In genomic region chr1:103191327-103191726, GRCh38 we compare ENCODE assay signal across 16 cellular contexts.
DNase-seq lines count a peak whose midpoint lies in the region; ATAC-seq, FAIRE-seq and TF ChIP-seq lines count a peak whose summit lies in the region.
"Had no signal": no experiment of that assay in that cellular context is flagged by ENCODE, and none has a peak within 500 bp of the region (broad histone marks: within the 10 kb centered on the region; RNA-seq: fewer than 3 reads in every experiment).

No MANE protein-coding gene starts in this region.

- H3K9me3 ChIP-seq in neuron (ENCODE audit: low read length) (no peaks in the 10 kb centered on the region), upper lobe of left lung (no peaks in the 10 kb centered on the region)

- TF ChIP-seq CTCF in choroid plexus epithelial cell (conservative IDR thresholded peaks at IDR 0.05; ENCODE audit: low read depth, low read length) (no peak), upper lobe of left lung (IDR thresholded peaks at IDR 0.05) (no peak)

- in situ Hi-C loops in Caki2 (cut with HindIII; ENCODE audit: low pct_unique_long_range_greater_than_20kb, low sequenced_read_pairs), result no loop called here

- no peak overlapping the region for H3K27ac ChIP-seq in upper lobe of left lung
- H3K27ac ChIP-seq: PC-9 had no signal

- H3K36me3 ChIP-seq in neuron (ENCODE audit: insufficient read depth, low read length) (no peaks in the 10 kb centered on the region), upper lobe of left lung (no peaks in the 10 kb centered on the region)

- no peak for TF ChIP-seq EP300 in upper lobe of left lung (IDR thresholded peaks at IDR 0.05)

- DNase-seq in Caki2 (ENCODE audit: low read depth) (peak; percentile 6), RCC 7860 (ENCODE audit: low spot score) (peak; percentile 22), choroid plexus epithelial cell (ENCODE audit: low read depth) (peak; percentile 50), mucosa of gallbladder (ENCODE audit: low spot score) (no peak), midbrain (lab: John Stamatoyannopoulos, UW) (no peak), upper lobe of left lung (no peak)
- no peak for DNase-seq in stimulated activated CD4-positive, alpha-beta T cell treated with anti-CD3 and anti-CD28 coated beads, Interleukin-2, amount 100 ng/mL, for 24 hours
- DNase-seq: Calu3; CD4-positive, CD25-positive, alpha-beta regulatory T cell; DMS79; GF-D8; NCI-H69; PC-9 had no signal

- peak overlapping the region; percentile 28 for H2AFZ ChIP-seq in neuron (ENCODE audit: low read depth, low read length)
- H2AFZ ChIP-seq: PC-9 had no signal

- no peaks in the 10 kb centered on the region for H3K27me3 ChIP-seq in neuron (ENCODE audit: insufficient read depth, low read length)
- no peaks in the 10 kb centered on the region for H3K27me3 ChIP-seq in upper lobe of left lung

- FAIRE-seq in RCC 7860 (lab: Jason Lieb, UNC), result no peak
- FAIRE-seq: GM19239 had no signal

- WGBS in upper lobe of left lung, 2 donors, result 31 to 47% methylated on average over 2 of the region's 2 CpGs

- no peak for ATAC-seq in upper lobe of left lung (ENCODE audit: low FRiP score in 2 of 2)
- ATAC-seq: Right ventricle myocardium inferior had no signal

- no peak for TF ChIP-seq POLR2A in upper lobe of left lung (IDR thresholded peaks at IDR 0.05)

- peaks cover 3% of the 10 kb centered on the region for H3K4me1 ChIP-seq in neuron (ENCODE audit: insufficient read depth, low read length)
- H3K4me1 ChIP-seq in upper lobe of left lung, result no peaks in the 10 kb centered on the region

- H3K4me3 ChIP-seq in choroid plexus epithelial cell (ENCODE audit: low read depth, low read length) (no peak overlapping the region), neuron (ENCODE audit: low read length) (no peak overlapping the region), upper lobe of left lung (no peak overlapping the region)
- H3K4me3 ChIP-seq: PC-9 had no signal

Comparison
In these comparisons a context has a peak if more than half of its experiments do, and no peak if none do; other contexts are left out.
1. DNase-seq: peak in Caki2 (single experiment), RCC 7860 (single experiment) and choroid plexus epithelial cell (single experiment); none in mucosa of gallbladder (single experiment), midbrain (single experiment), stimulated activated CD4-positive, alpha-beta T cell treated with anti-CD3 and anti-CD28 coated beads, Interleukin-2, amount 100 ng/mL, for 24 hours (0 of 2) and upper lobe of left lung (0 of 2).